Comparison of ENCODE assay signal across 8 cellular contexts in the genomic region with DNA sequence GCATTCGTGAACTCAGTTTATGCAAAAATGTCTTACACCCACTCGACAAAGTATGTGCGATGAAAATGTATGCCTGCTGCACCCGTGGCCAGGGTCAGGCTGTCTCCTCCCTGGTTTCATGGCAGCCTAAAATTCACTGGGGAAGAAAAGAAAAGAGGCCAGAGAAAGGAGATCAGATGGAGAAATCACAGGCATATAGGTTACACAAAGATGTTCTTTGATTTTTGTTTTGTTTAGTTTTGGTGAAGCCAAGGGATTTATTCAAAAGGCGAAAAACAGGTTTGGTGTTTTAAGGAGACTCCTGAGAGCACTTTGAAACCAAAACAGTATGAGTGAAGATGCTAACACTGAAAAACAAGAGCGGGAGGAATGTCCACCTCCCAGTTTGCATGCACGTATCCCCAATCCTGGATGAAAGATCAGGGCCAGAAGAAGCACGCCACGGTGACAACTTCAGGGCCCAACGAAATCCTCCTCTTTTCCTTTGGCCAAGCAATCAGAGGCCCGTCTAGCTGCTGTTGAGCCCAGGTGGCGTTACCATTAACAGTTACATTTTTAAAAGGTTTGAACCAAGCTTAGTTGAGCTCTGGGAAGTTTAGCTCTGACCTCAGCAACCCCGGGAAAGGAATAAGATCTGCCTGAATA. TPM values are rescaled to one million over a fixed set of nuclear protein-coding genes. Genes with fewer than 3 reads are reported as not detected.
A peak's percentile ranks its signal among the peaks of the same experiment; 100 is the strongest.
DNase-seq lines count a peak whose midpoint lies in the region; ATAC-seq and TF ChIP-seq lines count a peak whose summit lies in the region.

No MANE protein-coding gene starts in this region.

- H3K27ac ChIP-seq in left lung = peak overlapping the region; percentile 52 to 74
- peak overlapping the region in 3 of 4 donors; percentile 85 to 91 (median 88) for H3K27ac ChIP-seq in tibial nerve

- H3K9me3 Mint-ChIP-seq in activated naive CD8-positive, alpha-beta T cell (ENCODE audit: low read depth) = no peaks in the 10 kb centered on the region

- H3K27ac Mint-ChIP-seq in activated naive CD8-positive, alpha-beta T cell = peak overlapping the region; percentile 95

- intact Hi-C loops in left lung (cut with DNase I) = no loop called here

- H3K9me3 ChIP-seq in left lung = no peaks in the 10 kb centered on the region
- no peaks in the 10 kb centered on the region for H3K9me3 ChIP-seq in tibial nerve

- DNase-seq in stimulated activated CD4-positive, alpha-beta T cell treated with anti-CD3 and anti-CD28 coated beads, Interleukin-15, amount 100 ng/mL, for 24 hours = peak; percentile 11
- DNase-seq in stimulated activated CD4-positive, alpha-beta T cell treated with anti-CD3 and anti-CD28 coated beads, Interleukin-2, amount 100 ng/mL, for 24 hours = no peak
- no peak for DNase-seq in left lung
- DNase-seq in tibial nerve (ENCODE audit: low spot score in 2 of 2) = no peak
- DNase-seq in superior temporal gyrus (ENCODE audit: extremely low spot score) = no peak

- no peaks in the 10 kb centered on the region for H3K27me3 Mint-ChIP-seq in activated naive CD8-positive, alpha-beta T cell

- H3K4me3 ChIP-seq in left lung (peak overlapping the region; percentile 68 to 84), tibial nerve (peak overlapping the region; percentile 66 to 83 (median 78))

- peaks cover 7 to 34% of the 10 kb centered on the region in 2 donors for H3K4me1 ChIP-seq in left lung
- peaks cover 0 to 22% (median 7%) of the 10 kb centered on the region in 4 donors for H3K4me1 ChIP-seq in tibial nerve

- H3K36me3 Mint-ChIP-seq in activated naive CD8-positive, alpha-beta T cell = peaks cover 2% of the 10 kb centered on the region

- no peaks in the 10 kb centered on the region for H3K36me3 ChIP-seq in left lung
- no peaks in the 10 kb centered on the region for H3K36me3 ChIP-seq in tibial nerve

- TF ChIP-seq POLR2A in tibial nerve (IDR thresholded peaks at IDR 0.05) = no peak

- no peak for TF ChIP-seq EP300 in tibial nerve (IDR thresholded peaks at IDR 0.05)

- H3K27me3 ChIP-seq in left lung (no peaks in the 10 kb centered on the region), tibial nerve (no peaks in the 10 kb centered on the region)

- TF ChIP-seq CTCF in left lung (IDR thresholded peaks at IDR 0.05) (no peak), tibial nerve (IDR thresholded peaks at IDR 0.05) (no peak)

- peaks cover 60% of the 10 kb centered on the region for H3K4me1 Mint-ChIP-seq in activated naive CD8-positive, alpha-beta T cell (ENCODE audit: low read depth)

- peak overlapping the region; percentile 93 for H3K4me3 Mint-ChIP-seq in activated naive CD8-positive, alpha-beta T cell

- no peak for ATAC-seq in left lung
- no peak for ATAC-seq in GM21390 (IDR thresholded peaks at IDR 0.05; ENCODE audit: unreplicated experiment)
- ATAC-seq in HG02870 (IDR thresholded peaks at IDR 0.05; ENCODE audit: unreplicated experiment) = no peak

- 49 to 50% methylated on average over 13 of the region's 13 CpGs for WGBS in tibial nerve, 2 donors

RNA-seq across cellular contexts. Expression of gene SSX2IP, which starts 1.0 kb away (rescaled TPM):
- total RNA-seq in left lung (10 to 100 TPM; 10.1 to 11.7 TPM), tibial nerve (1 to 10 TPM; 3.6 to 5.5 (median 4.8) TPM)
